ENCODE assay signal across 17 cellular contexts in the genomic region with DNA sequence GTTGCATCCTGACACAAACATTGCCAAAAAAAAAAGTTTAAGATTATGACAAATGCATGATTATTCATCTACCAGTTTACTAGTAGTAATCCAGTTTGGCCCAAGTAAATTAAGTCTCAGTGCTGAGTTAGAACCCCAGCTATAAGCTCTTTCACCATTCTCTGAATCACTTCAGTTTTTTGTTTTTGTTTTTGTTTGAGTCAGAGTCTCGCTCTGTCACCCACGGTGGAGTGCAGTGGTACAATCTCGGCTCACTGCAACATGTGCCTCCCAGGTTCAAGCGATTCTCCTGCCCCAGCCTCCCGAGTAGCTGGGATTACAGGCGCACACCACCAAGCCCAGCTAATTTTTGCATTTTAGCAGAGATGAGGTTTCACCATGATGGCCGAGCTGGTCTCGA. TPM values are rescaled to one million over a fixed set of nuclear protein-coding genes. Genes with fewer than 3 reads are reported as not detected.
A peak's percentile ranks its signal among the peaks of the same experiment; 100 is the strongest.
DNase-seq lines count a peak whose midpoint lies in the region; ATAC-seq lines count a peak whose summit lies in the region.
"Had no signal": no experiment of that assay in that cellular context is flagged by ENCODE, and none has a peak within 500 bp of the region (broad histone marks: within the 10 kb centered on the region; RNA-seq: fewer than 3 reads in every experiment).

No MANE protein-coding gene starts in this region.

- H3K9me3 Mint-ChIP-seq in activated naive CD8-positive, alpha-beta T cell treated with anti-CD3 and anti-CD28 coated beads for 36 hours = no peaks in the 10 kb centered on the region
- H3K9me3 Mint-ChIP-seq: activated naive CD8-positive, alpha-beta T cell treated with anti-CD3 and anti-CD28 coated beads, Interleukin-2, amount 10 ng/mL, durations not matched to agents 7 days and 5 days; IgD-negative memory B cell had no signal

- peaks cover 50% of the 10 kb centered on the region for H3K36me3 Mint-ChIP-seq in activated naive CD8-positive, alpha-beta T cell treated with anti-CD3 and anti-CD28 coated beads for 36 hours

- peak overlapping the region; percentile 20 for H3K4me3 Mint-ChIP-seq in activated naive CD8-positive, alpha-beta T cell treated with anti-CD3 and anti-CD28 coated beads for 36 hours

- no peak for ATAC-seq in HG03439 (IDR thresholded peaks at IDR 0.05; ENCODE audit: unreplicated experiment)
- ATAC-seq: right lobe of liver had no signal

- peaks cover 66% of the 10 kb centered on the region for H3K4me1 Mint-ChIP-seq in activated naive CD8-positive, alpha-beta T cell treated with anti-CD3 and anti-CD28 coated beads for 36 hours

- peak; percentile 27 for DNase-seq in stimulated activated naive CD4-positive, alpha-beta T cell treated with Interleukin-2 at 50 U/mL for 16 hours (lab: John Stamatoyannopoulos, UW)
- no peak for DNase-seq in stimulated activated naive CD4-positive, alpha-beta T cell (lab: John Stamatoyannopoulos, UW)
- DNase-seq in RKO (ENCODE audit: low spot score) (peak; percentile 55), GM19238 (ENCODE audit: insufficient read length, low spot score) (no peak), SK-N-DZ (ENCODE audit: low spot score) (no peak)
- no peak for DNase-seq in activated naive CD8-positive, alpha-beta T cell treated with anti-CD3 and anti-CD28 coated beads for 36 hours
- DNase-seq: activated naive CD8-positive, alpha-beta T cell treated with anti-CD3 and anti-CD28 coated beads, Interleukin-2, amount 10 ng/mL, durations not matched to agents 7 days and 5 days; MV-4-11; NCI-H1930; NCI-H446 treated with DMSO at 0.1 percent for 48 hours; right lobe of liver had no signal

- H3K27ac Mint-ChIP-seq in activated naive CD8-positive, alpha-beta T cell treated with anti-CD3 and anti-CD28 coated beads for 36 hours = no peak overlapping the region
- H3K27ac Mint-ChIP-seq: activated naive CD8-positive, alpha-beta T cell treated with anti-CD3 and anti-CD28 coated beads, Interleukin-2, amount 10 ng/mL, durations not matched to agents 7 days and 5 days had no signal

- no peaks in the 10 kb centered on the region for H3K27me3 Mint-ChIP-seq in activated naive CD8-positive, alpha-beta T cell treated with anti-CD3 and anti-CD28 coated beads for 36 hours
- H3K27me3 Mint-ChIP-seq: activated naive CD8-positive, alpha-beta T cell treated with anti-CD3 and anti-CD28 coated beads, Interleukin-2, amount 10 ng/mL, durations not matched to agents 7 days and 5 days; IgD-negative memory B cell had no signal

RNA-seq across cellular contexts. Expression of a gene that starts 1.5 kb away (rescaled TPM):
- total RNA-seq in activated naive CD8-positive, alpha-beta T cell treated with anti-CD3 and anti-CD28 coated beads for 36 hours = 10 to 100 TPM; 17.2 to 18.2 TPM
- polyA plus RNA-seq in SK-N-DZ (2014; cell fraction: cytosol; rRNA removed) = 35.5 and 36.3 TPM in 2 replicates
- polyA plus RNA-seq in SK-N-DZ (2014; cell fraction: nucleus; rRNA removed) = 32.9 and 42.1 TPM in 2 replicates

RNA-seq across cellular contexts. Expression of a gene that starts 11.1 kb away (rescaled TPM):
- 10 to 100 TPM; 55.3 to 56.4 TPM for total RNA-seq in activated naive CD8-positive, alpha-beta T cell treated with anti-CD3 and anti-CD28 coated beads for 36 hours
- polyA plus RNA-seq in SK-N-DZ (2014; cell fraction: cytosol; rRNA removed) = 23.4 and 28.1 TPM in 2 replicates
- polyA plus RNA-seq in SK-N-DZ (2014; cell fraction: nucleus; rRNA removed) = 15.7 and 18.4 TPM in 2 replicates

RNA-seq across cellular contexts. Expression of a gene that starts 22.7 kb away (rescaled TPM):
- not detected for total RNA-seq in activated naive CD8-positive, alpha-beta T cell treated with anti-CD3 and anti-CD28 coated beads for 36 hours
- 1.9 and 2.3 TPM in 2 replicates for polyA plus RNA-seq in SK-N-DZ (2014; cell fraction: cytosol; rRNA removed)
- 0.50 and 4.4 TPM in 2 replicates for polyA plus RNA-seq in SK-N-DZ (2014; cell fraction: nucleus; rRNA removed)
- total RNA-seq: activated naive CD8-positive, alpha-beta T cell treated with anti-CD3 and anti-CD28 coated beads, Interleukin-2, amount 10 ng/mL, durations not matched to agents 7 days and 5 days; dermis microvascular lymphatic vessel endothelial cell; liver; osteoblast; right lobe of liver; temporal lobe had no signal
- polyA plus RNA-seq: IgD-negative memory B cell, liver had no signal

Comparison
In these comparisons a context has a peak if more than half of its experiments do, and no peak if none do; other contexts are left out.
1. DNase-seq: peak in stimulated activated naive CD4-positive, alpha-beta T cell treated with Interleukin-2 at 50 U/mL for 16 hours (single experiment) and RKO (single experiment); none in stimulated activated naive CD4-positive, alpha-beta T cell (0 of 6), activated naive CD8-positive, alpha-beta T cell treated with anti-CD3 and anti-CD28 coated beads for 36 hours (single experiment), GM19238 (single experiment) and SK-N-DZ (single experiment).